1 cellular context compared by ENCODE assay signal in genomic region chr1:51518033-51518729, GRCh38.
A peak's percentile ranks its signal among the peaks of the same experiment; 100 is the strongest.
TF ChIP-seq lines count a peak whose summit lies in the region.

No MANE protein-coding gene starts in this region.

TF ChIP-seq in HepG2, 621 proteins besides CTCF, POLR2A, EP300 and RAD21 (continued from another document and continues in another):
- TF ChIP-seq, protein P1, sequence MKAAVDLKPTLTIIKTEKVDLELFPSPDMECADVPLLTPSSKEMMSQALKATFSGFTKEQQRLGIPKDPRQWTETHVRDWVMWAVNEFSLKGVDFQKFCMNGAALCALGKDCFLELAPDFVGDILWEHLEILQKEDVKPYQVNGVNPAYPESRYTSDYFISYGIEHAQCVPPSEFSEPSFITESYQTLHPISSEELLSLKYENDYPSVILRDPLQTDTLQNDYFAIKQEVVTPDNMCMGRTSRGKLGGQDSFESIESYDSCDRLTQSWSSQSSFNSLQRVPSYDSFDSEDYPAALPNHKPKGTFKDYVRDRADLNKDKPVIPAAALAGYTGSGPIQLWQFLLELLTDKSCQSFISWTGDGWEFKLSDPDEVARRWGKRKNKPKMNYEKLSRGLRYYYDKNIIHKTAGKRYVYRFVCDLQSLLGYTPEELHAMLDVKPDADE (CRISPR knock-in tag; IDR thresholded peaks at IDR 0.05) = no peak
- TF ChIP-seq, protein P2, sequence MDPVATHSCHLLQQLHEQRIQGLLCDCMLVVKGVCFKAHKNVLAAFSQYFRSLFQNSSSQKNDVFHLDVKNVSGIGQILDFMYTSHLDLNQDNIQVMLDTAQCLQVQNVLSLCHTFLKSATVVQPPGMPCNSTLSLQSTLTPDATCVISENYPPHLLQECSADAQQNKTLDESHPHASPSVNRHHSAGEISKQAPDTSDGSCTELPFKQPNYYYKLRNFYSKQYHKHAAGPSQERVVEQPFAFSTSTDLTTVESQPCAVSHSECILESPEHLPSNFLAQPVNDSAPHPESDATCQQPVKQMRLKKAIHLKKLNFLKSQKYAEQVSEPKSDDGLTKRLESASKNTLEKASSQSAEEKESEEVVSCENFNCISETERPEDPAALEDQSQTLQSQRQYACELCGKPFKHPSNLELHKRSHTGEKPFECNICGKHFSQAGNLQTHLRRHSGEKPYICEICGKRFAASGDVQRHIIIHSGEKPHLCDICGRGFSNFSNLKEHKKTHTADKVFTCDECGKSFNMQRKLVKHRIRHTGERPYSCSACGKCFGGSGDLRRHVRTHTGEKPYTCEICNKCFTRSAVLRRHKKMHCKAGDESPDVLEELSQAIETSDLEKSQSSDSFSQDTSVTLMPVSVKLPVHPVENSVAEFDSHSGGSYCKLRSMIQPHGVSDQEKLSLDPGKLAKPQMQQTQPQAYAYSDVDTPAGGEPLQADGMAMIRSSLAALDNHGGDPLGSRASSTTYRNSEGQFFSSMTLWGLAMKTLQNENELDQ (CRISPR knock-in tag; IDR thresholded peaks at IDR 0.05; ENCODE audit: borderline replicate concordance) = no peak
- TF ChIP-seq, protein P3, sequence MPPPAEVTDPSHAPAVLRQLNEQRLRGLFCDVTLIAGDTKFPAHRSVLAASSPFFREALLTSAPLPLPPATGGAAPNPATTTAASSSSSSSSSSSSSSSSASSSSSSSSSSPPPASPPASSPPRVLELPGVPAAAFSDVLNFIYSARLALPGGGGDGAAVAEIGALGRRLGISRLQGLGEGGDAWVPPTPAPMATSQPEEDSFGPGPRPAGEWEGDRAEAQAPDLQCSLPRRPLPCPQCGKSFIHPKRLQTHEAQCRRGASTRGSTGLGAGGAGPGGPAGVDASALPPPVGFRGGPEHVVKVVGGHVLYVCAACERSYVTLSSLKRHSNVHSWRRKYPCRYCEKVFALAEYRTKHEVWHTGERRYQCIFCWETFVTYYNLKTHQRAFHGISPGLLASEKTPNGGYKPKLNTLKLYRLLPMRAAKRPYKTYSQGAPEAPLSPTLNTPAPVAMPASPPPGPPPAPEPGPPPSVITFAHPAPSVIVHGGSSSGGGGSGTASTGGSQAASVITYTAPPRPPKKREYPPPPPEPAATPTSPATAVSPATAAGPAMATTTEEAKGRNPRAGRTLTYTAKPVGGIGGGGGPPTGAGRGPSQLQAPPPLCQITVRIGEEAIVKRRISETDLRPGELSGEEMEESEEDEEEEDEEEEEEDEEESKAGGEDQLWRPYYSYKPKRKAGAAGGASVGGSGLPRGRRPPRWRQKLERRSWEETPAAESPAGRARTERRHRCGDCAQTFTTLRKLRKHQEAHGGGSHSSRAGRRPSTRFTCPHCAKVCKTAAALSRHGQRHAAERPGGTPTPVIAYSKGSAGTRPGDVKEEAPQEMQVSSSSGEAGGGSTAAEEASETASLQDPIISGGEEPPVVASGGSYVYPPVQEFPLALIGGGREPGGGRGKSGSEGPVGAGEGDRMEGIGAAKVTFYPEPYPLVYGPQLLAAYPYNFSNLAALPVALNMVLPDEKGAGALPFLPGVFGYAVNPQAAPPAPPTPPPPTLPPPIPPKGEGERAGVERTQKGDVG (CRISPR knock-in tag; IDR thresholded peaks at IDR 0.05; ENCODE audit: borderline replicate concordance) = no peak
- TF ChIP-seq PHF8 (CRISPR knock-in tag; IDR thresholded peaks at IDR 0.05) = peak; percentile 46; the same call in 1 of the 2 replicates
- TF ChIP-seq GLMP (CRISPR knock-in tag; IDR thresholded peaks at IDR 0.05; ENCODE audit: borderline replicate concordance) = no peak
- no peak for TF ChIP-seq PAX8 (CRISPR knock-in tag; IDR thresholded peaks at IDR 0.05; ENCODE audit: borderline replicate concordance)
- TF ChIP-seq ZNF543 (CRISPR knock-in tag; IDR thresholded peaks at IDR 0.05) = no peak
- no peak for TF ChIP-seq PCBP1 (IDR thresholded peaks at IDR 0.05; ENCODE audit: borderline replicate concordance, low read depth, low read length)
- TF ChIP-seq, protein P4, sequence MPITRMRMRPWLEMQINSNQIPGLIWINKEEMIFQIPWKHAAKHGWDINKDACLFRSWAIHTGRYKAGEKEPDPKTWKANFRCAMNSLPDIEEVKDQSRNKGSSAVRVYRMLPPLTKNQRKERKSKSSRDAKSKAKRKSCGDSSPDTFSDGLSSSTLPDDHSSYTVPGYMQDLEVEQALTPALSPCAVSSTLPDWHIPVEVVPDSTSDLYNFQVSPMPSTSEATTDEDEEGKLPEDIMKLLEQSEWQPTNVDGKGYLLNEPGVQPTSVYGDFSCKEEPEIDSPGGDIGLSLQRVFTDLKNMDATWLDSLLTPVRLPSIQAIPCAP (CRISPR knock-in tag; IDR thresholded peaks at IDR 0.05; ENCODE audit: low read depth) = no peak
- no peak for TF ChIP-seq THAP8 (CRISPR knock-in tag; IDR thresholded peaks at IDR 0.05; ENCODE audit: borderline replicate concordance)
- TF ChIP-seq HMGXB3 (CRISPR knock-in tag; IDR thresholded peaks at IDR 0.05; ENCODE audit: borderline replicate concordance) = no peak
- TF ChIP-seq, protein P5, sequence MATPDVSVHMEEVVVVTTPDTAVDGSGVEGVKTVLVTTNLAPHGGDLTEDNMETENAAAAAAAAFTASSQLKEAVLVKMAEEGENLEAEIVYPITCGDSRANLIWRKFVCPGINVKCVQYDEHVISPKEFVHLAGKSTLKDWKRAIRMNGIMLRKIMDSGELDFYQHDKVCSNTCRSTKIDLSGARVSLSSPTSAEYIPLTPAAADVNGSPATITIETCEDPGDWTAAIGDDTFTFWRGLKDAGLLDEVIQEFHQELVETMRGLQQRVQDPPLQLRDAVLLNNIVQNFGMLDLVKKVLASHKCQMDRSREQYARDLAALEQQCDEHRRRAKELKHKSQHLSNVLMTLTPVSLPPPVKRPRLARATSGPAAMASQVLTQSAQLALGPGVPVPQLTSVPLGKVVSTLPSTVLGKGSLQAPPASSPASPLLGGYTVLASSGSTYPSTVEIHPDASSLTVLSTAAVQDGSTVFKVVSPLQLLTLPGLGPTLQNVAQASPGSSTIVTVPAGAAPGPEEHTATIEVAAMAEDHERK (CRISPR knock-in tag; IDR thresholded peaks at IDR 0.05; ENCODE audit: low read depth) = no peak
- TF ChIP-seq MEIS1 (CRISPR knock-in tag; IDR thresholded peaks at IDR 0.05; ENCODE audit: borderline replicate concordance) = no peak; the same call in none of the 2 replicates
- 0 out of 2 replicates have a peak, but pooled peaks have one; percentile 13 for TF ChIP-seq KLF15 (CRISPR knock-in tag; IDR thresholded peaks at IDR 0.05; ENCODE audit: borderline replicate concordance)
- no peak for TF ChIP-seq CBFB (CRISPR knock-in tag; IDR thresholded peaks at IDR 0.05)
- no peak for TF ChIP-seq NR3C1 (CRISPR knock-in tag; IDR thresholded peaks at IDR 0.05)
- TF ChIP-seq SIN3A (IDR thresholded peaks at IDR 0.05; ENCODE audit: borderline replicate concordance, low read depth, low read length) = peak; percentile 58; the same call in 1 of the 2 replicates
- no peak for TF ChIP-seq ZBTB2 (CRISPR knock-in tag; IDR thresholded peaks at IDR 0.05; ENCODE audit: low read depth)
- peak; percentile 53; the same call in 1 of the 2 replicates for TF ChIP-seq POLR2AphosphoS5 (IDR thresholded peaks at IDR 0.05; ENCODE audit: low read depth, low read length)
- TF ChIP-seq, protein P6, sequence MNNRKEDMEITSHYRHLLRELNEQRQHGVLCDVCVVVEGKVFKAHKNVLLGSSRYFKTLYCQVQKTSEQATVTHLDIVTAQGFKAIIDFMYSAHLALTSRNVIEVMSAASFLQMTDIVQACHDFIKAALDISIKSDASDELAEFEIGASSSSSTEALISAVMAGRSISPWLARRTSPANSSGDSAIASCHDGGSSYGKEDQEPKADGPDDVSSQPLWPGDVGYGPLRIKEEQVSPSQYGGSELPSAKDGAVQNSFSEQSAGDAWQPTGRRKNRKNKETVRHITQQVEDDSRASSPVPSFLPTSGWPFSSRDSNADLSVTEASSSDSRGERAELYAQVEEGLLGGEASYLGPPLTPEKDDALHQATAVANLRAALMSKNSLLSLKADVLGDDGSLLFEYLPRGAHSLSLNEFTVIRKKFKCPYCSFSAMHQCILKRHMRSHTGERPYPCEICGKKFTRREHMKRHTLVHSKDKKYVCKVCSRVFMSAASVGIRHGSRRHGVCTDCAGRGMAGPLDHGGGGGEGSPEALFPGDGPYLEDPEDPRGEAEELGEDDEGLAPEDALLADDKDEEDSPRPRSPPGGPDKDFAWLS (CRISPR knock-in tag; IDR thresholded peaks at IDR 0.05; ENCODE audit: borderline replicate concordance) = no peak
- no peak for TF ChIP-seq MNT (IDR thresholded peaks at IDR 0.05)
- TF ChIP-seq ZNF343 (CRISPR knock-in tag; IDR thresholded peaks at IDR 0.05) = no peak
- TF ChIP-seq ZNF432 (CRISPR knock-in tag; IDR thresholded peaks at IDR 0.05; ENCODE audit: borderline replicate concordance) = no peak
- TF ChIP-seq, protein P7, sequence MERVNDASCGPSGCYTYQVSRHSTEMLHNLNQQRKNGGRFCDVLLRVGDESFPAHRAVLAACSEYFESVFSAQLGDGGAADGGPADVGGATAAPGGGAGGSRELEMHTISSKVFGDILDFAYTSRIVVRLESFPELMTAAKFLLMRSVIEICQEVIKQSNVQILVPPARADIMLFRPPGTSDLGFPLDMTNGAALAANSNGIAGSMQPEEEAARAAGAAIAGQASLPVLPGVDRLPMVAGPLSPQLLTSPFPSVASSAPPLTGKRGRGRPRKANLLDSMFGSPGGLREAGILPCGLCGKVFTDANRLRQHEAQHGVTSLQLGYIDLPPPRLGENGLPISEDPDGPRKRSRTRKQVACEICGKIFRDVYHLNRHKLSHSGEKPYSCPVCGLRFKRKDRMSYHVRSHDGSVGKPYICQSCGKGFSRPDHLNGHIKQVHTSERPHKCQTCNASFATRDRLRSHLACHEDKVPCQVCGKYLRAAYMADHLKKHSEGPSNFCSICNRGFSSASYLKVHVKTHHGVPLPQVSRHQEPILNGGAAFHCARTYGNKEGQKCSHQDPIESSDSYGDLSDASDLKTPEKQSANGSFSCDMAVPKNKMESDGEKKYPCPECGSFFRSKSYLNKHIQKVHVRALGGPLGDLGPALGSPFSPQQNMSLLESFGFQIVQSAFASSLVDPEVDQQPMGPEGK (CRISPR knock-in tag; IDR thresholded peaks at IDR 0.05) = peak; percentile 51; the same call in 1 of the 2 replicates
- no peak for TF ChIP-seq ZNF850 (CRISPR knock-in tag; conservative IDR thresholded peaks at IDR 0.05)
